ENCODE assay signal across 26 cellular contexts in the genomic region with DNA sequence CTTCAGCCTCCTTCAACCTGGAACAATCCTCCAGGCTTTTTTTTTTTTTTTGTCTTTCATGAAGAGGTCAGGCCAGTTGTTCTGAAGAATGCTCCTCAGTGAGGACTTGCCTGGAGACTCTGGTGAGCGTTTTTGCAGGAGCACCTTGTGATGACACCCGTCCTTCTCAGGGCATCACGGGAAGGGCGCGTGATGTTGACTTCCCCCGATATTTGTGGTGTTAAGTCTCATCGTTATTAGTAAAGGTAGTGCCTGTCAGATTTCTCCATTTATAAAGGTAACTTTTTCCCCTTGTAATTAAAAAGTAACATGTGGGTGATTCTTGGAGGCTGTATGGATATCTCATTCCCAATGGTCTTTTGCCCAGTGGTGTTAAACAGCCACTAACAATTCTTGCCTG. TPM values are rescaled to one million over a fixed set of nuclear protein-coding genes. Genes with fewer than 3 reads are reported as not detected.
"Had no signal": no experiment of that assay in that cellular context is flagged by ENCODE, and none has a peak within 500 bp of the region (broad histone marks: within the 10 kb centered on the region; RNA-seq: fewer than 3 reads in every experiment).

No MANE protein-coding gene starts in this region.

- H3K27ac ChIP-seq: coronary artery, dorsolateral prefrontal cortex, esophagus squamous epithelium, gastrocnemius medialis, heart right ventricle, left lung, lower lobe of right lung had no signal

- ATAC-seq: gastrocnemius medialis, heart right ventricle, left cardiac atrium, left lung, left ventricle myocardium superior, lower lobe of right lung, mucosa of descending colon had no signal

- H3K4me3 ChIP-seq: coronary artery, dorsolateral prefrontal cortex, esophagus squamous epithelium, gastrocnemius medialis, heart right ventricle, left lung, lower lobe of right lung, mucosa of descending colon had no signal

- DNase-seq: dermis blood vessel endothelial cell; dorsolateral prefrontal cortex; effector CD4-positive, alpha-beta T cell; effector memory CD4-positive, alpha-beta T cell; esophagus squamous epithelium; foreskin fibroblast; foreskin melanocyte; gastrocnemius medialis; glutamatergic neuron; heart right ventricle; hippocampal formation; left cardiac atrium; left lung; left ventricle myocardium superior; lower lobe of right lung; mesenchymal stem cell; mucosa of descending colon; naive B cell had no signal

- H3K9me3 Mint-ChIP-seq: naive B cell had no signal

- H3K4me1 ChIP-seq: esophagus squamous epithelium, gastrocnemius medialis, heart right ventricle, left lung, lower lobe of right lung had no signal

- H3K4me1 Mint-ChIP-seq: naive B cell had no signal

- H3K36me3 ChIP-seq: esophagus squamous epithelium, gastrocnemius medialis, heart right ventricle, left lung, lower lobe of right lung had no signal

- H3K27me3 ChIP-seq: dorsolateral prefrontal cortex, esophagus squamous epithelium, gastrocnemius medialis, left lung had no signal

- H3K36me3 Mint-ChIP-seq: naive B cell had no signal

- H3K27ac Mint-ChIP-seq: naive B cell had no signal

- H3K9me3 ChIP-seq: esophagus squamous epithelium, gastrocnemius medialis, heart right ventricle, left lung, lower lobe of right lung, mucosa of descending colon had no signal

- H3K4me3 Mint-ChIP-seq: naive B cell had no signal

RNA-seq across cellular contexts. Expression of a gene that starts 23.9 kb away (rescaled TPM):
- total RNA-seq: dermis blood vessel endothelial cell, endothelial cell of umbilical vein, epithelial cell of proximal tubule, gastrocnemius medialis, glomerular endothelial cell, kidney epithelial cell, left cardiac atrium, left lung, left ventricle myocardium superior, lower lobe of right lung, lung microvascular endothelial cell, mucosa of descending colon, myocyte had no signal
- polyA plus RNA-seq: endothelial cell of umbilical vein, keratinocyte had no signal
